Comparison of ENCODE assay signal across 1 cellular context in the genomic region with DNA sequence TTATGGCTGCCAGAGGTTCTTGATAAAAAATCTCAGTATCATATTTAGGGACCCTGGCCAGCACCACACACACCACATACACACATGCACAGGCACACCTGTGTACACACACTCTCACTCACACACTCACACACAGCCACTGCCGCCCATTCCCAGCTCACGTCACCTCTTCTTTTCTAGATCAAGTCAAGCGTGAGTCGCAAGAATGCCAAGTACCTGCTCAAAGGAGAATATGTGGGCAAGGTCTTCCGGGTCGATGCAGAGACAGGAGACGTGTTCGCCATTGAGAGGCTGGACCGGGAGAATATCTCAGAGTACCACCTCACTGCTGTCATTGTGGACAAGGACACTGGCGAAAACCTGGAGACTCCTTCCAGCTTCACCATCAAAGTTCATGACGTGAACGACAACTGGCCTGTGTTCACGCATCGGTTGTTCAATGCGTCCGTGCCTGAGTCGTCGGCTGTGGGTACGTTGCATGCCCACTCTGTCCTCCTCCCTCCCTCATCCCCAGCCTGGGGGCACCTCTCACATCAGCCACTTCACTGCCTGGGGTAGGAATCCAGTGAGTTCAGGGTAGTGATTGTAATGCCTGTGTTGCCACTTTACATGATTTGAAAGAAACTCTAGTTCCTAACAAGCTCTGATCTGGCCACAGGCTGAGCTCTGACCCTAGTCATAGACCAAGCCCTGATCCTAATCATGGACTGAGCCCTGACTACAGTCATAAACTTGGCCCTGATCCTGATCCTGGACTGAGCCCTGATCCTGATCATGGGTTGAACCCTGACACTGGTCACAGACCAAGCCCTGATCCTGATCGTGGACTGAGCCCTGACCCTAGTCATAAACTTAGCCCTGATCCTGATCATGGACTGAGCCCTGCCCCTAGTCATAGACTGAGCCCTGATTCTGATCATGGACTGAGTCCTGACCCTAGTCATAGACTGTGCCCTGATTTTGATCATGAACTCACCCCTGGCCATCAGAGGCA.
TF ChIP-seq lines count a peak whose summit lies in the region.

No MANE protein-coding gene starts in this region.

TF ChIP-seq in HepG2, 621 proteins besides CTCF, POLR2A, EP300 and RAD21 (continues in another document):
- TF ChIP-seq SMYD3 (CRISPR knock-in tag; IDR thresholded peaks at IDR 0.05) = no peak
- no peak for TF ChIP-seq ZNF253 (CRISPR knock-in tag; IDR thresholded peaks at IDR 0.05; ENCODE audit: borderline replicate concordance)
- TF ChIP-seq ZNF34 (CRISPR knock-in tag; IDR thresholded peaks at IDR 0.05; ENCODE audit: borderline replicate concordance) = no peak
- TF ChIP-seq, protein P1, sequence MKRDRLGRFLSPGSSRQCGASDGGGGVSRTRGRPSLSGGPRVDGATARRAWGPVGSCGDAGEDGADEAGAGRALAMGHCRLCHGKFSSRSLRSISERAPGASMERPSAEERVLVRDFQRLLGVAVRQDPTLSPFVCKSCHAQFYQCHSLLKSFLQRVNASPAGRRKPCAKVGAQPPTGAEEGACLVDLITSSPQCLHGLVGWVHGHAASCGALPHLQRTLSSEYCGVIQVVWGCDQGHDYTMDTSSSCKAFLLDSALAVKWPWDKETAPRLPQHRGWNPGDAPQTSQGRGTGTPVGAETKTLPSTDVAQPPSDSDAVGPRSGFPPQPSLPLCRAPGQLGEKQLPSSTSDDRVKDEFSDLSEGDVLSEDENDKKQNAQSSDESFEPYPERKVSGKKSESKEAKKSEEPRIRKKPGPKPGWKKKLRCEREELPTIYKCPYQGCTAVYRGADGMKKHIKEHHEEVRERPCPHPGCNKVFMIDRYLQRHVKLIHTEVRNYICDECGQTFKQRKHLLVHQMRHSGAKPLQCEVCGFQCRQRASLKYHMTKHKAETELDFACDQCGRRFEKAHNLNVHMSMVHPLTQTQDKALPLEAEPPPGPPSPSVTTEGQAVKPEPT (CRISPR knock-in tag; IDR thresholded peaks at IDR 0.05; ENCODE audit: low read depth) = 0 out of 2 replicates have a peak, but pooled peaks have one; percentile 0
- no peak for TF ChIP-seq IRX3 (CRISPR knock-in tag; IDR thresholded peaks at IDR 0.05; ENCODE audit: borderline replicate concordance, low read depth)
- TF ChIP-seq ZNF660 (CRISPR knock-in tag; IDR thresholded peaks at IDR 0.05; ENCODE audit: borderline replicate concordance, low read depth) = no peak
- TF ChIP-seq MTA3 (CRISPR knock-in tag; IDR thresholded peaks at IDR 0.05) = no peak
- no peak for TF ChIP-seq ZNF607 (CRISPR knock-in tag; IDR thresholded peaks at IDR 0.05; ENCODE audit: borderline replicate concordance)
- TF ChIP-seq, protein P2, sequence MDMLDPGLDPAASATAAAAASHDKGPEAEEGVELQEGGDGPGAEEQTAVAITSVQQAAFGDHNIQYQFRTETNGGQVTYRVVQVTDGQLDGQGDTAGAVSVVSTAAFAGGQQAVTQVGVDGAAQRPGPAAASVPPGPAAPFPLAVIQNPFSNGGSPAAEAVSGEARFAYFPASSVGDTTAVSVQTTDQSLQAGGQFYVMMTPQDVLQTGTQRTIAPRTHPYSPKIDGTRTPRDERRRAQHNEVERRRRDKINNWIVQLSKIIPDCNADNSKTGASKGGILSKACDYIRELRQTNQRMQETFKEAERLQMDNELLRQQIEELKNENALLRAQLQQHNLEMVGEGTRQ (IDR thresholded peaks at IDR 0.05; ENCODE audit: low read depth, low read length) = no peak
- TF ChIP-seq, protein P2 (CRISPR knock-in tag; IDR thresholded peaks at IDR 0.05; ENCODE audit: borderline replicate concordance) = no peak
- no peak for TF ChIP-seq CEBPB (IDR thresholded peaks at IDR 0.05; ENCODE audit: borderline replicate concordance, low read depth, low read length)
- no peak for TF ChIP-seq ZNF274 (CRISPR knock-in tag; IDR thresholded peaks at IDR 0.05)
- TF ChIP-seq ZNF788 (CRISPR knock-in tag; IDR thresholded peaks at IDR 0.05; ENCODE audit: borderline replicate concordance) = 0 out of 2 replicates have a peak, but pooled peaks have one; percentile 29
- TF ChIP-seq HES4 (CRISPR knock-in tag; IDR thresholded peaks at IDR 0.05; ENCODE audit: borderline replicate concordance) = no peak
- TF ChIP-seq, protein P3, sequence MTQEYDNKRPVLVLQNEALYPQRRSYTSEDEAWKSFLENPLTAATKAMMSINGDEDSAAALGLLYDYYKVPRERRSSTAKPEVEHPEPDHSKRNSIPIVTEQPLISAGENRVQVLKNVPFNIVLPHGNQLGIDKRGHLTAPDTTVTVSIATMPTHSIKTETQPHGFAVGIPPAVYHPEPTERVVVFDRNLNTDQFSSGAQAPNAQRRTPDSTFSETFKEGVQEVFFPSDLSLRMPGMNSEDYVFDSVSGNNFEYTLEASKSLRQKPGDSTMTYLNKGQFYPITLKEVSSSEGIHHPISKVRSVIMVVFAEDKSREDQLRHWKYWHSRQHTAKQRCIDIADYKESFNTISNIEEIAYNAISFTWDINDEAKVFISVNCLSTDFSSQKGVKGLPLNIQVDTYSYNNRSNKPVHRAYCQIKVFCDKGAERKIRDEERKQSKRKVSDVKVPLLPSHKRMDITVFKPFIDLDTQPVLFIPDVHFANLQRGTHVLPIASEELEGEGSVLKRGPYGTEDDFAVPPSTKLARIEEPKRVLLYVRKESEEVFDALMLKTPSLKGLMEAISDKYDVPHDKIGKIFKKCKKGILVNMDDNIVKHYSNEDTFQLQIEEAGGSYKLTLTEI (CRISPR knock-in tag; conservative IDR thresholded peaks at IDR 0.05) = no peak
- peak; percentile 68 for TF ChIP-seq SKI (IDR thresholded peaks at IDR 0.05; ENCODE audit: partially characterized antibody)
- TF ChIP-seq, protein P4, sequence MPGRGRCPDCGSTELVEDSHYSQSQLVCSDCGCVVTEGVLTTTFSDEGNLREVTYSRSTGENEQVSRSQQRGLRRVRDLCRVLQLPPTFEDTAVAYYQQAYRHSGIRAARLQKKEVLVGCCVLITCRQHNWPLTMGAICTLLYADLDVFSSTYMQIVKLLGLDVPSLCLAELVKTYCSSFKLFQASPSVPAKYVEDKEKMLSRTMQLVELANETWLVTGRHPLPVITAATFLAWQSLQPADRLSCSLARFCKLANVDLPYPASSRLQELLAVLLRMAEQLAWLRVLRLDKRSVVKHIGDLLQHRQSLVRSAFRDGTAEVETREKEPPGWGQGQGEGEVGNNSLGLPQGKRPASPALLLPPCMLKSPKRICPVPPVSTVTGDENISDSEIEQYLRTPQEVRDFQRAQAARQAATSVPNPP (CRISPR knock-in tag; IDR thresholded peaks at IDR 0.05) = no peak
- TF ChIP-seq, protein P5, sequence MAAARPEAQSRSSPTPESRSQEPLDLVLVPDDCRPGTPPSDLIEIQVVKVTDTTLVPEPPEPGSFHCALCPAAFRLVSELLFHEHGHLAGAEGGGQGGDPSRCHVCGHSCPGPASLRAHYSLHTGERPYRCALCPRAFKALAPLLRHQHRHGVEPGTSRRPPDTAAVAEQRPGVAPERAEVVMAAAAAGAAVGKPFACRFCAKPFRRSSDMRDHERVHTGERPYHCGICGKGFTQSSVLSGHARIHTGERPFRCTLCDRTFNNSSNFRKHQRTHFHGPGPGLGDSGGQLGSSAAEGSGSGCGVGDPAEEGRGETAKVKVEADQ (CRISPR knock-in tag; IDR thresholded peaks at IDR 0.05; ENCODE audit: borderline replicate concordance) = no peak
- TF ChIP-seq, protein P6, sequence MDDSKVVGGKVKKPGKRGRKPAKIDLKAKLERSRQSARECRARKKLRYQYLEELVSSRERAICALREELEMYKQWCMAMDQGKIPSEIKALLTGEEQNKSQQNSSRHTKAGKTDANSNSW (CRISPR knock-in tag; IDR thresholded peaks at IDR 0.05; ENCODE audit: borderline replicate concordance) = no peak
- TF ChIP-seq, protein P7, sequence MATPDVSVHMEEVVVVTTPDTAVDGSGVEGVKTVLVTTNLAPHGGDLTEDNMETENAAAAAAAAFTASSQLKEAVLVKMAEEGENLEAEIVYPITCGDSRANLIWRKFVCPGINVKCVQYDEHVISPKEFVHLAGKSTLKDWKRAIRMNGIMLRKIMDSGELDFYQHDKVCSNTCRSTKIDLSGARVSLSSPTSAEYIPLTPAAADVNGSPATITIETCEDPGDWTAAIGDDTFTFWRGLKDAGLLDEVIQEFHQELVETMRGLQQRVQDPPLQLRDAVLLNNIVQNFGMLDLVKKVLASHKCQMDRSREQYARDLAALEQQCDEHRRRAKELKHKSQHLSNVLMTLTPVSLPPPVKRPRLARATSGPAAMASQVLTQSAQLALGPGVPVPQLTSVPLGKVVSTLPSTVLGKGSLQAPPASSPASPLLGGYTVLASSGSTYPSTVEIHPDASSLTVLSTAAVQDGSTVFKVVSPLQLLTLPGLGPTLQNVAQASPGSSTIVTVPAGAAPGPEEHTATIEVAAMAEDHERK (CRISPR knock-in tag; IDR thresholded peaks at IDR 0.05; ENCODE audit: low read depth) = no peak
- TF ChIP-seq, protein P8, sequence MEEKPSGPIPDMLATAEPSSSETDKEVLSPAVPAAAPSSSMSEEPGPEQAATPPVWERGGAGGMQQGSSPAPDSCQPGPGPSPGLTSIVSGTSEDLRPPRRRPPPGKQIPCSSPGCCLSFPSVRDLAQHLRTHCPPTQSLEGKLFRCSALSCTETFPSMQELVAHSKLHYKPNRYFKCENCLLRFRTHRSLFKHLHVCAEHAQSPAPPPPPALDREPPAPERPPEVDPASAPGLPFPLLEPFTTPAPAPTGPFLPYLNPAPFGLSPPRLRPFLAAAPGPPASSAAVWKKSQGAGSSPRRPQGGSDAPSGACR (CRISPR knock-in tag; IDR thresholded peaks at IDR 0.05) = no peak
- TF ChIP-seq ZNF446 (CRISPR knock-in tag; IDR thresholded peaks at IDR 0.05) = peak; percentile 85; the same call in 1 of the 2 replicates
- TF ChIP-seq, protein P9, sequence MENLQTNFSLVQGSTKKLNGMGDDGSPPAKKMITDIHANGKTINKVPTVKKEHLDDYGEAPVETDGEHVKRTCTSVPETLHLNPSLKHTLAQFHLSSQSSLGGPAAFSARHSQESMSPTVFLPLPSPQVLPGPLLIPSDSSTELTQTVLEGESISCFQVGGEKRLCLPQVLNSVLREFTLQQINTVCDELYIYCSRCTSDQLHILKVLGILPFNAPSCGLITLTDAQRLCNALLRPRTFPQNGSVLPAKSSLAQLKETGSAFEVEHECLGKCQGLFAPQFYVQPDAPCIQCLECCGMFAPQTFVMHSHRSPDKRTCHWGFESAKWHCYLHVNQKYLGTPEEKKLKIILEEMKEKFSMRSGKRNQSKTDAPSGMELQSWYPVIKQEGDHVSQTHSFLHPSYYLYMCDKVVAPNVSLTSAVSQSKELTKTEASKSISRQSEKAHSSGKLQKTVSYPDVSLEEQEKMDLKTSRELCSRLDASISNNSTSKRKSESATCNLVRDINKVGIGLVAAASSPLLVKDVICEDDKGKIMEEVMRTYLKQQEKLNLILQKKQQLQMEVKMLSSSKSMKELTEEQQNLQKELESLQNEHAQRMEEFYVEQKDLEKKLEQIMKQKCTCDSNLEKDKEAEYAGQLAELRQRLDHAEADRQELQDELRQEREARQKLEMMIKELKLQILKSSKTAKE (CRISPR knock-in tag; IDR thresholded peaks at IDR 0.05; ENCODE audit: borderline replicate concordance) = peak; percentile 35; the same call in 1 of the 2 replicates
- TF ChIP-seq RBFOX2 (IDR thresholded peaks at IDR 0.05; ENCODE audit: low read depth, low read length) = no peak
- no peak for TF ChIP-seq SP4 (CRISPR knock-in tag; IDR thresholded peaks at IDR 0.05)
- TF ChIP-seq, protein P10, sequence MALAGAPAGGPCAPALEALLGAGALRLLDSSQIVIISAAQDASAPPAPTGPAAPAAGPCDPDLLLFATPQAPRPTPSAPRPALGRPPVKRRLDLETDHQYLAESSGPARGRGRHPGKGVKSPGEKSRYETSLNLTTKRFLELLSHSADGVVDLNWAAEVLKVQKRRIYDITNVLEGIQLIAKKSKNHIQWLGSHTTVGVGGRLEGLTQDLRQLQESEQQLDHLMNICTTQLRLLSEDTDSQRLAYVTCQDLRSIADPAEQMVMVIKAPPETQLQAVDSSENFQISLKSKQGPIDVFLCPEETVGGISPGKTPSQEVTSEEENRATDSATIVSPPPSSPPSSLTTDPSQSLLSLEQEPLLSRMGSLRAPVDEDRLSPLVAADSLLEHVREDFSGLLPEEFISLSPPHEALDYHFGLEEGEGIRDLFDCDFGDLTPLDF (CRISPR knock-in tag; IDR thresholded peaks at IDR 0.05) = no peak
- TF ChIP-seq, protein P11, sequence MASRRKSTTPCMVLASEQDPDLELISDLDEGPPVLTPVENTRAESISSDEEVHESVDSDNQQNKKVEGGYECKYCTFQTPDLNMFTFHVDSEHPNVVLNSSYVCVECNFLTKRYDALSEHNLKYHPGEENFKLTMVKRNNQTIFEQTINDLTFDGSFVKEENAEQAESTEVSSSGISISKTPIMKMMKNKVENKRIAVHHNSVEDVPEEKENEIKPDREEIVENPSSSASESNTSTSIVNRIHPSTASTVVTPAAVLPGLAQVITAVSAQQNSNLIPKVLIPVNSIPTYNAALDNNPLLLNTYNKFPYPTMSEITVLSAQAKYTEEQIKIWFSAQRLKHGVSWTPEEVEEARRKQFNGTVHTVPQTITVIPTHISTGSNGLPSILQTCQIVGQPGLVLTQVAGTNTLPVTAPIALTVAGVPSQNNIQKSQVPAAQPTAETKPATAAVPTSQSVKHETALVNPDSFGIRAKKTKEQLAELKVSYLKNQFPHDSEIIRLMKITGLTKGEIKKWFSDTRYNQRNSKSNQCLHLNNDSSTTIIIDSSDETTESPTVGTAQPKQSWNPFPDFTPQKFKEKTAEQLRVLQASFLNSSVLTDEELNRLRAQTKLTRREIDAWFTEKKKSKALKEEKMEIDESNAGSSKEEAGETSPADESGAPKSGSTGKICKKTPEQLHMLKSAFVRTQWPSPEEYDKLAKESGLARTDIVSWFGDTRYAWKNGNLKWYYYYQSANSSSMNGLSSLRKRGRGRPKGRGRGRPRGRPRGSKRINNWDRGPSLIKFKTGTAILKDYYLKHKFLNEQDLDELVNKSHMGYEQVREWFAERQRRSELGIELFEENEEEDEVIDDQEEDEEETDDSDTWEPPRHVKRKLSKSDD (CRISPR knock-in tag; IDR thresholded peaks at IDR 0.05; ENCODE audit: low read depth) = no peak
- no peak for TF ChIP-seq ZNF138 (CRISPR knock-in tag; IDR thresholded peaks at IDR 0.05; ENCODE audit: low read depth)
- TF ChIP-seq, protein P12, sequence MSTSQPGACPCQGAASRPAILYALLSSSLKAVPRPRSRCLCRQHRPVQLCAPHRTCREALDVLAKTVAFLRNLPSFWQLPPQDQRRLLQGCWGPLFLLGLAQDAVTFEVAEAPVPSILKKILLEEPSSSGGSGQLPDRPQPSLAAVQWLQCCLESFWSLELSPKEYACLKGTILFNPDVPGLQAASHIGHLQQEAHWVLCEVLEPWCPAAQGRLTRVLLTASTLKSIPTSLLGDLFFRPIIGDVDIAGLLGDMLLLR (CRISPR knock-in tag; IDR thresholded peaks at IDR 0.05) = no peak
- TF ChIP-seq STAG1 (CRISPR knock-in tag; IDR thresholded peaks at IDR 0.05) = no peak
- no peak for TF ChIP-seq ZNF451 (CRISPR knock-in tag; IDR thresholded peaks at IDR 0.05)
- 0 out of 2 replicates have a peak, but pooled peaks have one; percentile 51 for TF ChIP-seq ZMYM2 (CRISPR knock-in tag; IDR thresholded peaks at IDR 0.05)
- 0 out of 2 replicates have a peak, but pooled peaks have one; percentile 15 for TF ChIP-seq MYC (CRISPR knock-in tag; IDR thresholded peaks at IDR 0.05; ENCODE audit: borderline replicate concordance)
- TF ChIP-seq DPF2 (CRISPR knock-in tag; IDR thresholded peaks at IDR 0.05; ENCODE audit: borderline replicate concordance, low read depth) = 0 out of 2 replicates have a peak, but pooled peaks have one; percentile 29
- TF ChIP-seq ZSCAN21 (CRISPR knock-in tag; IDR thresholded peaks at IDR 0.05; ENCODE audit: borderline replicate concordance) = peak; percentile 98
- peak; percentile 57; the same call in 1 of the 2 replicates for TF ChIP-seq HNF4A (CRISPR knock-in tag; IDR thresholded peaks at IDR 0.05)
